ENCODE assay signal across 1 cellular context in the genomic region with DNA sequence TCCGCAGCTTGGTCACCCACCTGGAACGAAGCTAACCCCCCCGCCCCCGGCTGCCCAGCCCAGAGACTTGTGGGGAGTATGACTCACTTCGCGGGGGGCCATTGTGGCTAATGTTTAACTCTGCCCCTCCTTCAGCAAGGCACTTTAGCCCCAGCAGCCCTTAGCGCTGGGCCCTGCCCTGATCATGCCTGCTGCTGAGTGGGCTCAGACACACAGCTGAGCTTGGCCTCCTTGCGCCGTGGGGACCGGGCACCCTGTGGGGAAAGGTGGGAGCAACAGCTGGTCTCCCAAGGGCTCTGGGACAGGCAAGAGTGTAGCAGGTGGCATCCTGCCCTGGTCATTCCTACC.
A peak's percentile ranks its signal among the peaks of the same experiment; 100 is the strongest.
TF ChIP-seq lines count a peak whose summit lies in the region.

No MANE protein-coding gene starts in this region.

TF ChIP-seq in GM12878, 131 proteins besides CTCF, POLR2A, EP300 and RAD21 (continued from another document and continues in another):
- TF ChIP-seq PAX8 (IDR thresholded peaks at IDR 0.05) (no peak), SMAD5 (IDR thresholded peaks at IDR 0.05; ENCODE audit: low read depth) (no peak), POU2F2 (IDR thresholded peaks at IDR 0.05; ENCODE audit: borderline replicate concordance, low read depth, low read length) (no peak), FOS (IDR thresholded peaks at IDR 0.05; ENCODE audit: borderline replicate concordance, extremely low read depth, insufficient read length) (no peak), RUNX3 (IDR thresholded peaks at IDR 0.05; ENCODE audit: low read length) (peak; percentile 65), ZNF217 (IDR thresholded peaks at IDR 0.05) (0 out of 2 replicates have a peak, but pooled peaks have one; percentile 57), RB1 (IDR thresholded peaks at IDR 0.05; ENCODE audit: borderline replicate concordance) (no peak), NRF1 (conservative IDR thresholded peaks at IDR 0.05; ENCODE audit: low read depth, low read length) (no peak), CREB1 (IDR thresholded peaks at IDR 0.05; ENCODE audit: low read depth) (no peak), ZZZ3 (IDR thresholded peaks at IDR 0.05; ENCODE audit: control insufficient read depth, insufficient read length, low read depth) (no peak), BHLHE40 (IDR thresholded peaks at IDR 0.05; ENCODE audit: borderline replicate concordance in 1 of 2, low read depth in 2 of 2, low read length in 1 of 2) (peak; percentile 12 to 55; a peak in 2 of 4 replicates), YY1 (IDR thresholded peaks at IDR 0.05; ENCODE audit: low read depth, low read length) (peak; percentile 50), CREM (IDR thresholded peaks at IDR 0.05; ENCODE audit: low read depth) (no peak), STAT3 (IDR thresholded peaks at IDR 0.05; ENCODE audit: low read depth, low read length) (no peak), ZNF622 (IDR thresholded peaks at IDR 0.05) (no peak), MYC (IDR thresholded peaks at IDR 0.05; ENCODE audit: insufficient read depth, insufficient read length, insufficient replicate concordance, low read length, severe bottlenecking) (no peak), IKZF1 (conservative IDR thresholded peaks at IDR 0.05) (peak; percentile 82), CEBPB (IDR thresholded peaks at IDR 0.05; ENCODE audit: borderline replicate concordance in 1 of 2, low read depth in 2 of 2, low read length in 2 of 2) (no peak), TCF3 (IDR thresholded peaks at IDR 0.05; ENCODE audit: borderline replicate concordance, insufficient read depth, low read depth, low read length) (0 out of 2 replicates have a peak, but pooled peaks have one; percentile 10), IRF4 (IDR thresholded peaks at IDR 0.05; ENCODE audit: low read depth, low read length) (no peak), NFYA (IDR thresholded peaks at IDR 0.05; ENCODE audit: borderline replicate concordance, low read depth, low read length) (no peak), HCFC1 (IDR thresholded peaks at IDR 0.05; ENCODE audit: low read length) (no peak; the same call in 1 of the 2 replicates), EGR1 (IDR thresholded peaks at IDR 0.05; ENCODE audit: borderline replicate concordance in 1 of 2, low read depth in 2 of 2, low read length in 2 of 2) (no peak), STAT1 (conservative IDR thresholded peaks at IDR 0.05) (no peak), KAT2A (conservative IDR thresholded peaks at IDR 0.05; ENCODE audit: control insufficient read depth, low read depth, low read length) (no peak), WRNIP1 (IDR thresholded peaks at IDR 0.05; ENCODE audit: borderline replicate concordance, low read depth, low read length) (no peak), POLR2AphosphoS5 (IDR thresholded peaks at IDR 0.05; ENCODE audit: low read length) (no peak), YBX1 (IDR thresholded peaks at IDR 0.05) (no peak), BRCA1 (IDR thresholded peaks at IDR 0.05; ENCODE audit: low read depth, low read length) (no peak)
- TF ChIP-seq, protein P1, sequence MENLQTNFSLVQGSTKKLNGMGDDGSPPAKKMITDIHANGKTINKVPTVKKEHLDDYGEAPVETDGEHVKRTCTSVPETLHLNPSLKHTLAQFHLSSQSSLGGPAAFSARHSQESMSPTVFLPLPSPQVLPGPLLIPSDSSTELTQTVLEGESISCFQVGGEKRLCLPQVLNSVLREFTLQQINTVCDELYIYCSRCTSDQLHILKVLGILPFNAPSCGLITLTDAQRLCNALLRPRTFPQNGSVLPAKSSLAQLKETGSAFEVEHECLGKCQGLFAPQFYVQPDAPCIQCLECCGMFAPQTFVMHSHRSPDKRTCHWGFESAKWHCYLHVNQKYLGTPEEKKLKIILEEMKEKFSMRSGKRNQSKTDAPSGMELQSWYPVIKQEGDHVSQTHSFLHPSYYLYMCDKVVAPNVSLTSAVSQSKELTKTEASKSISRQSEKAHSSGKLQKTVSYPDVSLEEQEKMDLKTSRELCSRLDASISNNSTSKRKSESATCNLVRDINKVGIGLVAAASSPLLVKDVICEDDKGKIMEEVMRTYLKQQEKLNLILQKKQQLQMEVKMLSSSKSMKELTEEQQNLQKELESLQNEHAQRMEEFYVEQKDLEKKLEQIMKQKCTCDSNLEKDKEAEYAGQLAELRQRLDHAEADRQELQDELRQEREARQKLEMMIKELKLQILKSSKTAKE (IDR thresholded peaks at IDR 0.05; ENCODE audit: low read depth, poor library complexity, severe bottlenecking) = no peak
- TF ChIP-seq, protein P2, sequence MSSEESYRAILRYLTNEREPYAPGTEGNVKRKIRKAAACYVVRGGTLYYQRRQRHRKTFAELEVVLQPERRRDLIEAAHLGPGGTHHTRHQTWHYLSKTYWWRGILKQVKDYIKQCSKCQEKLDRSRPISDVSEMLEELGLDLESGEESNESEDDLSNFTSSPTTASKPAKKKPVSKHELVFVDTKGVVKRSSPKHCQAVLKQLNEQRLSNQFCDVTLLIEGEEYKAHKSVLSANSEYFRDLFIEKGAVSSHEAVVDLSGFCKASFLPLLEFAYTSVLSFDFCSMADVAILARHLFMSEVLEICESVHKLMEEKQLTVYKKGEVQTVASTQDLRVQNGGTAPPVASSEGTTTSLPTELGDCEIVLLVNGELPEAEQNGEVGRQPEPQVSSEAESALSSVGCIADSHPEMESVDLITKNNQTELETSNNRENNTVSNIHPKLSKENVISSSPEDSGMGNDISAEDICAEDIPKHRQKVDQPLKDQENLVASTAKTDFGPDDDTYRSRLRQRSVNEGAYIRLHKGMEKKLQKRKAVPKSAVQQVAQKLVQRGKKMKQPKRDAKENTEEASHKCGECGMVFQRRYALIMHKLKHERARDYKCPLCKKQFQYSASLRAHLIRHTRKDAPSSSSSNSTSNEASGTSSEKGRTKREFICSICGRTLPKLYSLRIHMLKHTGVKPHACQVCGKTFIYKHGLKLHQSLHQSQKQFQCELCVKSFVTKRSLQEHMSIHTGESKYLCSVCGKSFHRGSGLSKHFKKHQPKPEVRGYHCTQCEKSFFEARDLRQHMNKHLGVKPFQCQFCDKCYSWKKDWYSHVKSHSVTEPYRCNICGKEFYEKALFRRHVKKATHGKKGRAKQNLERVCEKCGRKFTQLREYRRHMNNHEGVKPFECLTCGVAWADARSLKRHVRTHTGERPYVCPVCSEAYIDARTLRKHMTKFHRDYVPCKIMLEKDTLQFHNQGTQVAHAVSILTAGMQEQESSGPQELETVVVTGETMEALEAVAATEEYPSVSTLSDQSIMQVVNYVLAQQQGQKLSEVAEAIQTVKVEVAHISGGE (CRISPR knock-in tag; IDR thresholded peaks at IDR 0.05) = no peak
- TF ChIP-seq, protein P3, sequence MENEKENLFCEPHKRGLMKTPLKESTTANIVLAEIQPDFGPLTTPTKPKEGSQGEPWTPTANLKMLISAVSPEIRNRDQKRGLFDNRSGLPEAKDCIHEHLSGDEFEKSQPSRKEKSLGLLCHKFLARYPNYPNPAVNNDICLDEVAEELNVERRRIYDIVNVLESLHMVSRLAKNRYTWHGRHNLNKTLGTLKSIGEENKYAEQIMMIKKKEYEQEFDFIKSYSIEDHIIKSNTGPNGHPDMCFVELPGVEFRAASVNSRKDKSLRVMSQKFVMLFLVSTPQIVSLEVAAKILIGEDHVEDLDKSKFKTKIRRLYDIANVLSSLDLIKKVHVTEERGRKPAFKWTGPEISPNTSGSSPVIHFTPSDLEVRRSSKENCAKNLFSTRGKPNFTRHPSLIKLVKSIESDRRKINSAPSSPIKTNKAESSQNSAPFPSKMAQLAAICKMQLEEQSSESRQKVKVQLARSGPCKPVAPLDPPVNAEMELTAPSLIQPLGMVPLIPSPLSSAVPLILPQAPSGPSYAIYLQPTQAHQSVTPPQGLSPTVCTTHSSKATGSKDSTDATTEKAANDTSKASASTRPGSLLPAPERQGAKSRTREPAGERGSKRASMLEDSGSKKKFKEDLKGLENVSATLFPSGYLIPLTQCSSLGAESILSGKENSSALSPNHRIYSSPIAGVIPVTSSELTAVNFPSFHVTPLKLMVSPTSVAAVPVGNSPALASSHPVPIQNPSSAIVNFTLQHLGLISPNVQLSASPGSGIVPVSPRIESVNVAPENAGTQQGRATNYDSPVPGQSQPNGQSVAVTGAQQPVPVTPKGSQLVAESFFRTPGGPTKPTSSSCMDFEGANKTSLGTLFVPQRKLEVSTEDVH (IDR thresholded peaks at IDR 0.05; ENCODE audit: low read depth, partially characterized antibody) = no peak
- TF ChIP-seq, protein P4, sequence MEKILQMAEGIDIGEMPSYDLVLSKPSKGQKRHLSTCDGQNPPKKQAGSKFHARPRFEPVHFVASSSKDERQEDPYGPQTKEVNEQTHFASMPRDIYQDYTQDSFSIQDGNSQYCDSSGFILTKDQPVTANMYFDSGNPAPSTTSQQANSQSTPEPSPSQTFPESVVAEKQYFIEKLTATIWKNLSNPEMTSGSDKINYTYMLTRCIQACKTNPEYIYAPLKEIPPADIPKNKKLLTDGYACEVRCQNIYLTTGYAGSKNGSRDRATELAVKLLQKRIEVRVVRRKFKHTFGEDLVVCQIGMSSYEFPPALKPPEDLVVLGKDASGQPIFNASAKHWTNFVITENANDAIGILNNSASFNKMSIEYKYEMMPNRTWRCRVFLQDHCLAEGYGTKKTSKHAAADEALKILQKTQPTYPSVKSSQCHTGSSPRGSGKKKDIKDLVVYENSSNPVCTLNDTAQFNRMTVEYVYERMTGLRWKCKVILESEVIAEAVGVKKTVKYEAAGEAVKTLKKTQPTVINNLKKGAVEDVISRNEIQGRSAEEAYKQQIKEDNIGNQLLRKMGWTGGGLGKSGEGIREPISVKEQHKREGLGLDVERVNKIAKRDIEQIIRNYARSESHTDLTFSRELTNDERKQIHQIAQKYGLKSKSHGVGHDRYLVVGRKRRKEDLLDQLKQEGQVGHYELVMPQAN (conservative IDR thresholded peaks at IDR 0.05) = 0 out of 2 replicates have a peak, but pooled peaks have one; percentile 24
- TF ChIP-seq, protein P5, sequence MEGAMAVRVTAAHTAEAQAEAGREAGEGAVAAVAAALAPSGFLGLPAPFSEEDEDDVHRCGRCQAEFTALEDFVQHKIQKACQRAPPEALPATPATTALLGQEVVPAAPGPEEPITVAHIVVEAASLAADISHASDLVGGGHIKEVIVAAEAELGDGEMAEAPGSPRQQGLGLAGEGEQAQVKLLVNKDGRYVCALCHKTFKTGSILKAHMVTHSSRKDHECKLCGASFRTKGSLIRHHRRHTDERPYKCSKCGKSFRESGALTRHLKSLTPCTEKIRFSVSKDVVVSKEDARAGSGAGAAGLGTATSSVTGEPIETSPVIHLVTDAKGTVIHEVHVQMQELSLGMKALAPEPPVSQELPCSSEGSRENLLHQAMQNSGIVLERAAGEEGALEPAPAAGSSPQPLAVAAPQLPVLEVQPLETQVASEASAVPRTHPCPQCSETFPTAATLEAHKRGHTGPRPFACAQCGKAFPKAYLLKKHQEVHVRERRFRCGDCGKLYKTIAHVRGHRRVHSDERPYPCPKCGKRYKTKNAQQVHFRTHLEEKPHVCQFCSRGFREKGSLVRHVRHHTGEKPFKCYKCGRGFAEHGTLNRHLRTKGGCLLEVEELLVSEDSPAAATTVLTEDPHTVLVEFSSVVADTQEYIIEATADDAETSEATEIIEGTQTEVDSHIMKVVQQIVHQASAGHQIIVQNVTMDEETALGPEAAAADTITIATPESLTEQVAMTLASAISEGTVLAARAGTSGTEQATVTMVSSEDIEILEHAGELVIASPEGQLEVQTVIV (IDR thresholded peaks at IDR 0.05; ENCODE audit: borderline replicate concordance, partially characterized antibody) = no peak
- TF ChIP-seq, protein P6, sequence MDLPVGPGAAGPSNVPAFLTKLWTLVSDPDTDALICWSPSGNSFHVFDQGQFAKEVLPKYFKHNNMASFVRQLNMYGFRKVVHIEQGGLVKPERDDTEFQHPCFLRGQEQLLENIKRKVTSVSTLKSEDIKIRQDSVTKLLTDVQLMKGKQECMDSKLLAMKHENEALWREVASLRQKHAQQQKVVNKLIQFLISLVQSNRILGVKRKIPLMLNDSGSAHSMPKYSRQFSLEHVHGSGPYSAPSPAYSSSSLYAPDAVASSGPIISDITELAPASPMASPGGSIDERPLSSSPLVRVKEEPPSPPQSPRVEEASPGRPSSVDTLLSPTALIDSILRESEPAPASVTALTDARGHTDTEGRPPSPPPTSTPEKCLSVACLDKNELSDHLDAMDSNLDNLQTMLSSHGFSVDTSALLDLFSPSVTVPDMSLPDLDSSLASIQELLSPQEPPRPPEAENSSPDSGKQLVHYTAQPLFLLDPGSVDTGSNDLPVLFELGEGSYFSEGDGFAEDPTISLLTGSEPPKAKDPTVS (IDR thresholded peaks at IDR 0.05; ENCODE audit: low read depth, low read length) = no peak
- TF ChIP-seq, protein P7, sequence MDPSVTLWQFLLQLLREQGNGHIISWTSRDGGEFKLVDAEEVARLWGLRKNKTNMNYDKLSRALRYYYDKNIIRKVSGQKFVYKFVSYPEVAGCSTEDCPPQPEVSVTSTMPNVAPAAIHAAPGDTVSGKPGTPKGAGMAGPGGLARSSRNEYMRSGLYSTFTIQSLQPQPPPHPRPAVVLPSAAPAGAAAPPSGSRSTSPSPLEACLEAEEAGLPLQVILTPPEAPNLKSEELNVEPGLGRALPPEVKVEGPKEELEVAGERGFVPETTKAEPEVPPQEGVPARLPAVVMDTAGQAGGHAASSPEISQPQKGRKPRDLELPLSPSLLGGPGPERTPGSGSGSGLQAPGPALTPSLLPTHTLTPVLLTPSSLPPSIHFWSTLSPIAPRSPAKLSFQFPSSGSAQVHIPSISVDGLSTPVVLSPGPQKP (IDR thresholded peaks at IDR 0.05; ENCODE audit: low read depth, low read length) = no peak
- TF ChIP-seq, protein P8, sequence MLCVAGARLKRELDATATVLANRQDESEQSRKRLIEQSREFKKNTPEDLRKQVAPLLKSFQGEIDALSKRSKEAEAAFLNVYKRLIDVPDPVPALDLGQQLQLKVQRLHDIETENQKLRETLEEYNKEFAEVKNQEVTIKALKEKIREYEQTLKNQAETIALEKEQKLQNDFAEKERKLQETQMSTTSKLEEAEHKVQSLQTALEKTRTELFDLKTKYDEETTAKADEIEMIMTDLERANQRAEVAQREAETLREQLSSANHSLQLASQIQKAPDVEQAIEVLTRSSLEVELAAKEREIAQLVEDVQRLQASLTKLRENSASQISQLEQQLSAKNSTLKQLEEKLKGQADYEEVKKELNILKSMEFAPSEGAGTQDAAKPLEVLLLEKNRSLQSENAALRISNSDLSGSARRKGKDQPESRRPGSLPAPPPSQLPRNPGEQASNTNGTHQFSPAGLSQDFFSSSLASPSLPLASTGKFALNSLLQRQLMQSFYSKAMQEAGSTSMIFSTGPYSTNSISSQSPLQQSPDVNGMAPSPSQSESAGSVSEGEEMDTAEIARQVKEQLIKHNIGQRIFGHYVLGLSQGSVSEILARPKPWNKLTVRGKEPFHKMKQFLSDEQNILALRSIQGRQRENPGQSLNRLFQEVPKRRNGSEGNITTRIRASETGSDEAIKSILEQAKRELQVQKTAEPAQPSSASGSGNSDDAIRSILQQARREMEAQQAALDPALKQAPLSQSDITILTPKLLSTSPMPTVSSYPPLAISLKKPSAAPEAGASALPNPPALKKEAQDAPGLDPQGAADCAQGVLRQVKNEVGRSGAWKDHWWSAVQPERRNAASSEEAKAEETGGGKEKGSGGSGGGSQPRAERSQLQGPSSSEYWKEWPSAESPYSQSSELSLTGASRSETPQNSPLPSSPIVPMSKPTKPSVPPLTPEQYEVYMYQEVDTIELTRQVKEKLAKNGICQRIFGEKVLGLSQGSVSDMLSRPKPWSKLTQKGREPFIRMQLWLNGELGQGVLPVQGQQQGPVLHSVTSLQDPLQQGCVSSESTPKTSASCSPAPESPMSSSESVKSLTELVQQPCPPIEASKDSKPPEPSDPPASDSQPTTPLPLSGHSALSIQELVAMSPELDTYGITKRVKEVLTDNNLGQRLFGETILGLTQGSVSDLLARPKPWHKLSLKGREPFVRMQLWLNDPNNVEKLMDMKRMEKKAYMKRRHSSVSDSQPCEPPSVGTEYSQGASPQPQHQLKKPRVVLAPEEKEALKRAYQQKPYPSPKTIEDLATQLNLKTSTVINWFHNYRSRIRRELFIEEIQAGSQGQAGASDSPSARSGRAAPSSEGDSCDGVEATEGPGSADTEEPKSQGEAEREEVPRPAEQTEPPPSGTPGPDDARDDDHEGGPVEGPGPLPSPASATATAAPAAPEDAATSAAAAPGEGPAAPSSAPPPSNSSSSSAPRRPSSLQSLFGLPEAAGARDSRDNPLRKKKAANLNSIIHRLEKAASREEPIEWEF (IDR thresholded peaks at IDR 0.05; ENCODE audit: insufficient replicate concordance, low read depth, low read length) = no peak
